In genomic region chr6:158644227-158645063, GRCh38 we compare ENCODE assay signal across 8 cellular contexts. TPM values are rescaled to one million over a fixed set of nuclear protein-coding genes. Genes with fewer than 3 reads are reported as not detected.
DNase-seq lines count a peak whose midpoint lies in the region; ATAC-seq and TF ChIP-seq lines count a peak whose summit lies in the region.

Gene DYNLT1 (minus strand): TSS chr6:158644743. CDS start chr6:158644708, 35 bp downstream.

- intact Hi-C loops in dendritic cell treated with granulocyte-macrophage colony-stimulating factor and Interleukin-4, amounts not matched to agents 40 ng/mL and 50 ng/mL, for 4 days (cut with micrococcal nuclease): loop anchor here (1.0 to 5.0 kb wide), 2 partner anchors 23 to 43 kb away; no protein-coding TSS in a partner anchor
- intact Hi-C loops in left lung (cut with DNase I): no loop called here

- H3K27ac Mint-ChIP-seq in dendritic cell treated with granulocyte-macrophage colony-stimulating factor and Interleukin-4, amounts not matched to agents 40 ng/mL and 50 ng/mL, for 4 days: peak within 1 kb of the TSS; percentile 93

- H3K4me3 Mint-ChIP-seq in dendritic cell treated with granulocyte-macrophage colony-stimulating factor and Interleukin-4, amounts not matched to agents 40 ng/mL and 50 ng/mL, for 4 days: peak within 1 kb of the TSS; percentile 93

- H3K9me3 ChIP-seq in left lung: no peaks in the 10 kb centered on the region

- H3K4me3 ChIP-seq in BJ (ENCODE audit: low read depth, low read length) (peak within 1 kb of the TSS; percentile 92), left lung (peak within 1 kb of the TSS; percentile 81 to 98)

- no peaks in the 10 kb centered on the region for H3K9me3 Mint-ChIP-seq in dendritic cell treated with granulocyte-macrophage colony-stimulating factor and Interleukin-4, amounts not matched to agents 40 ng/mL and 50 ng/mL, for 4 days

- H3K36me3 ChIP-seq in BJ (ENCODE audit: control insufficient read depth, insufficient read depth, low read length) (peaks cover 3% of the 10 kb centered on the region), left lung (peaks cover 0 to 14% of the 10 kb centered on the region in 2 donors)

- ATAC-seq in HG03432 (IDR thresholded peaks at IDR 0.05; ENCODE audit: unreplicated experiment) (peak; percentile 71), left lung (peak; percentile 93)

- peak; percentile 88 for TF ChIP-seq POLR2A in GM19193 (IDR thresholded peaks at IDR 0.05; ENCODE audit: extremely low read depth, insufficient read depth, insufficient read length)

- H3K27me3 ChIP-seq in BJ (ENCODE audit: control insufficient read depth, insufficient read depth, low read length) (no peaks in the 10 kb centered on the region), left lung (no peaks in the 10 kb centered on the region)

- no peaks in the 10 kb centered on the region for H3K27me3 Mint-ChIP-seq in dendritic cell treated with granulocyte-macrophage colony-stimulating factor and Interleukin-4, amounts not matched to agents 40 ng/mL and 50 ng/mL, for 4 days

- DNase-seq in BJ (ENCODE audit: low read depth) (peak; percentile 60), NCI-H526 (lab: John Stamatoyannopoulos, UW) (peak; percentile 92 to 97), left lung (peak; percentile 96 to 99)
- peak; percentile 83 to 93 for DNase-seq in activated CD4-positive, alpha-beta T cell treated with anti-CD3 and anti-CD28 coated beads, Interleukin-2, amount 50 U/mL, for 24 hours (ENCODE audit: low read depth in 1 of 2, low spot score in 1 of 2)
- DNase-seq in stimulated activated CD4-positive, alpha-beta T cell treated with anti-CD3 and anti-CD28 coated beads, Interleukin-2, amount 100 ng/mL, for 48 hours: peak; percentile 87 to 95

- H3K4me1 ChIP-seq in left lung: peaks cover 5 to 71% of the 10 kb centered on the region in 2 donors

- CTCF ChIA-PET in BJ (lab: Yijun Ruan, JAX): interaction anchor here (0.7 to 4.1 kb wide), 7 partner anchors 15 to 456 kb away, joined by 3 to 19 read pairs (median 4); no protein-coding TSS in a partner anchor

- POLR2A ChIA-PET in BJ (lab: Charles Lee): interaction anchor here (0.5 to 0.6 kb wide), 4 partner anchors 12 to 356 kb away, joined by 3 to 4 read pairs (median 3); partner anchors contain the start of gene RSPH3

- TF ChIP-seq CTCF in BJ (IDR thresholded peaks at IDR 0.05; ENCODE audit: insufficient read depth, low read depth, low read length) (no peak), left lung (IDR thresholded peaks at IDR 0.05) (no peak)

- peak within 1 kb of the TSS; percentile 90 to 98 for H3K27ac ChIP-seq in left lung

- peaks cover 34% of the 10 kb centered on the region for H3K36me3 Mint-ChIP-seq in dendritic cell treated with granulocyte-macrophage colony-stimulating factor and Interleukin-4, amounts not matched to agents 40 ng/mL and 50 ng/mL, for 4 days (ENCODE audit: low read depth)

- H3K4me1 Mint-ChIP-seq in dendritic cell treated with granulocyte-macrophage colony-stimulating factor and Interleukin-4, amounts not matched to agents 40 ng/mL and 50 ng/mL, for 4 days (ENCODE audit: low read depth): peaks cover 50% of the 10 kb centered on the region

RNA-seq across cellular contexts. Expression of gene DYNLT1, which starts in this region (rescaled TPM):
- polyA plus RNA-seq in BJ (2011; rRNA removed): 175 and 265 TPM in 2 replicates
- polyA minus RNA-seq in BJ (2011; rRNA and poly(A)+ RNA removed): 50.6 and 74.3 TPM in 2 replicates
- total RNA-seq in left lung: 100 to 1,000 TPM; 147 to 163 TPM

Comparison
In these comparisons a context has a peak if more than half of its experiments do, and no peak if none do; other contexts are left out.
1. Peak in every context shown above with its lines: DNase-seq, ATAC-seq, H3K4me3 ChIP-seq and H3K27ac ChIP-seq.